Comparison of ENCODE assay signal across 9 cellular contexts in the genomic region with DNA sequence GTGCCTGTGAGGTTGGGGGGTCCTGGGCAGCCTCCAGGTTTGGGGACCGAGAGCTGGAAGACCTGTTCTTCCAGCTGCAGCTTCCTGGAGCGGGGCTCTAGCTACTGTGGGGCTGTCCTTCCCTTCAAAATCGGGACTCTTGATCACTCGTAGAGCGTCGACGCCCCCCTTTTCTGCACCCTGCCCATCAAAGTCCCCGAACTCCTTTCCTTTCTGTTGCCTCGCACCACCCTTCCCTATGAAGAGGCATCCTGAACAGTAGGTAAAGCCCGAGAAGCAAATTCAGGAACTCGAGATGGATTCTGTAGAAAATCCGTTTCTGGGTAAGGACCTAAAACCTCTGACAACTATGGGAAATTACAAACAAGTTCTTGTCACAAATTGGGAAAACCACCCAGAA. TPM values are rescaled to one million over a fixed set of nuclear protein-coding genes. Genes with fewer than 3 reads are reported as not detected.
DNase-seq lines count a peak whose midpoint lies in the region; ATAC-seq and TF ChIP-seq lines count a peak whose summit lies in the region.
"Had no signal": no experiment of that assay in that cellular context is flagged by ENCODE, and none has a peak within 500 bp of the region (broad histone marks: within the 10 kb centered on the region; RNA-seq: fewer than 3 reads in every experiment).

No MANE protein-coding gene starts in this region.

- H3K4me1 ChIP-seq in skeletal muscle tissue (ENCODE audit: control insufficient read depth in 3 of 3, insufficient read depth in 3 of 3, low read length in 3 of 3) = peaks cover 22 to 30% (median 23%) of the 10 kb centered on the region in 3 donors

- H3K4me1 Mint-ChIP-seq in activated CD4-positive, alpha-beta memory T cell treated with anti-CD3 and anti-CD28 coated beads, Interleukin-2, amount 10 ng/mL, durations not matched to agents 7 days and 5 days = peaks cover 31% of the 10 kb centered on the region

- TF ChIP-seq POLR2A in GM18505 (IDR thresholded peaks at IDR 0.05; ENCODE audit: borderline replicate concordance, extremely low read depth, insufficient read depth, insufficient read length) = no peak

- peak overlapping the region; percentile 84 for H3K4me3 Mint-ChIP-seq in activated CD4-positive, alpha-beta memory T cell treated with anti-CD3 and anti-CD28 coated beads, Interleukin-2, amount 10 ng/mL, durations not matched to agents 7 days and 5 days

- CTCF ChIA-PET in activated CD4-positive, alpha-beta memory T cell treated with anti-CD3 and anti-CD28 coated beads, Interleukin-2, amount 10 ng/mL, durations not matched to agents 7 days and 5 days (lab: Charles Lee) = interaction anchor here (0.6 to 2.1 kb wide), 23 partner anchors 9 to 537 kb away, joined by 3 to 11 read pairs (median 4); a partner anchor contains a TSS

- peak overlapping the region; percentile 95 for H3K27ac ChIP-seq in skeletal muscle tissue (ENCODE audit: low read depth, low read length)

- H3K27me3 ChIP-seq in H7 (ENCODE audit: control insufficient read depth, insufficient read depth, low read length) (no peaks in the 10 kb centered on the region), skeletal muscle tissue (ENCODE audit: control insufficient read depth in 3 of 3, insufficient read depth in 3 of 3, low read length in 3 of 3) (no peaks in the 10 kb centered on the region)

- H3K9ac ChIP-seq in skeletal muscle tissue (ENCODE audit: low read depth in 1 of 3, low read length in 3 of 3) = peak overlapping the region; percentile 88 to 97 (median 97)

- H3K27ac Mint-ChIP-seq in activated CD4-positive, alpha-beta memory T cell treated with anti-CD3 and anti-CD28 coated beads, Interleukin-2, amount 10 ng/mL, durations not matched to agents 7 days and 5 days = peak overlapping the region; percentile 72

- no peak for DNase-seq in H7
- DNase-seq in activated CD4-positive, alpha-beta memory T cell treated with anti-CD3 and anti-CD28 coated beads, Interleukin-2, amount 10 ng/mL, durations not matched to agents 7 days and 5 days = no peak
- peak; percentile 9 for DNase-seq in hepatic stellate cell (ENCODE audit: low spot score)
- no peak for DNase-seq in stimulated activated CD4-positive, alpha-beta T cell treated with anti-CD3 and anti-CD28 coated beads, Interleukin-4, amount 100 ng/mL, for 4 hours

- ATAC-seq in GM18505 (IDR thresholded peaks at IDR 0.05; ENCODE audit: unreplicated experiment) = no peak
- no peak for ATAC-seq in GM18861 (IDR thresholded peaks at IDR 0.05; ENCODE audit: unreplicated experiment)
- no peak for ATAC-seq in GM21423 (IDR thresholded peaks at IDR 0.05; ENCODE audit: unreplicated experiment)

- H3K9me3 Mint-ChIP-seq in activated CD4-positive, alpha-beta memory T cell treated with anti-CD3 and anti-CD28 coated beads, Interleukin-2, amount 10 ng/mL, durations not matched to agents 7 days and 5 days = no peaks in the 10 kb centered on the region

- H3K9me3 ChIP-seq in skeletal muscle tissue (ENCODE audit: control insufficient read depth in 3 of 3, low read length in 3 of 3) = no peaks in the 10 kb centered on the region

- H3K4me3 ChIP-seq in H7 (ENCODE audit: insufficient read depth, low read depth, low read length) (peak overlapping the region; percentile 88), skeletal muscle tissue (ENCODE audit: low read length in 3 of 3) (peak overlapping the region; percentile 68 to 97 (median 97))

- peaks cover 2% of the 10 kb centered on the region for H3K27me3 Mint-ChIP-seq in activated CD4-positive, alpha-beta memory T cell treated with anti-CD3 and anti-CD28 coated beads, Interleukin-2, amount 10 ng/mL, durations not matched to agents 7 days and 5 days

- POLR2A ChIA-PET in activated CD4-positive, alpha-beta memory T cell treated with anti-CD3 and anti-CD28 coated beads, Interleukin-2, amount 10 ng/mL, durations not matched to agents 7 days and 5 days (lab: Charles Lee) = interaction anchor here (0.6 to 2.7 kb wide), 16 partner anchors 9 to 355 kb away, joined by 3 to 27 read pairs (median 5); a partner anchor contains a TSS

- H3K36me3 ChIP-seq in H7 (replicated peaks; ENCODE audit: control insufficient read depth, insufficient read depth, low read length) (no peaks in the 10 kb centered on the region), skeletal muscle tissue (ENCODE audit: control insufficient read depth in 3 of 3, insufficient read depth in 3 of 3, low read length in 3 of 3) (no peaks in the 10 kb centered on the region)

- peaks cover 3% of the 10 kb centered on the region for H3K36me3 Mint-ChIP-seq in activated CD4-positive, alpha-beta memory T cell treated with anti-CD3 and anti-CD28 coated beads, Interleukin-2, amount 10 ng/mL, durations not matched to agents 7 days and 5 days (ENCODE audit: low read depth)

RNA-seq across cellular contexts. Expression of a gene that starts 0.5 kb away (rescaled TPM):
- 58.0 and 71.9 TPM in 2 replicates for total RNA-seq in H7 (2014; rRNA removed; shearing (Covaris generic))
- 10 to 100 TPM; 60.1 to 68.9 TPM for total RNA-seq in activated CD4-positive, alpha-beta memory T cell treated with anti-CD3 and anti-CD28 coated beads, Interleukin-2, amount 10 ng/mL, durations not matched to agents 7 days and 5 days
- total RNA-seq in skeletal muscle tissue = 44.9 TPM

RNA-seq across cellular contexts. Expression of a gene that starts 1.0 kb away (rescaled TPM):
- total RNA-seq in H7 (2014; rRNA removed; shearing (Covaris generic)) = 0.22 and 0.73 TPM in 2 replicates
- not detected for total RNA-seq in activated CD4-positive, alpha-beta memory T cell treated with anti-CD3 and anti-CD28 coated beads, Interleukin-2, amount 10 ng/mL, durations not matched to agents 7 days and 5 days
- total RNA-seq in skeletal muscle tissue = not detected
- total RNA-seq: NCI-H460 had no signal
